Comparison of ENCODE assay signal across 16 cellular contexts in the genomic region with DNA sequence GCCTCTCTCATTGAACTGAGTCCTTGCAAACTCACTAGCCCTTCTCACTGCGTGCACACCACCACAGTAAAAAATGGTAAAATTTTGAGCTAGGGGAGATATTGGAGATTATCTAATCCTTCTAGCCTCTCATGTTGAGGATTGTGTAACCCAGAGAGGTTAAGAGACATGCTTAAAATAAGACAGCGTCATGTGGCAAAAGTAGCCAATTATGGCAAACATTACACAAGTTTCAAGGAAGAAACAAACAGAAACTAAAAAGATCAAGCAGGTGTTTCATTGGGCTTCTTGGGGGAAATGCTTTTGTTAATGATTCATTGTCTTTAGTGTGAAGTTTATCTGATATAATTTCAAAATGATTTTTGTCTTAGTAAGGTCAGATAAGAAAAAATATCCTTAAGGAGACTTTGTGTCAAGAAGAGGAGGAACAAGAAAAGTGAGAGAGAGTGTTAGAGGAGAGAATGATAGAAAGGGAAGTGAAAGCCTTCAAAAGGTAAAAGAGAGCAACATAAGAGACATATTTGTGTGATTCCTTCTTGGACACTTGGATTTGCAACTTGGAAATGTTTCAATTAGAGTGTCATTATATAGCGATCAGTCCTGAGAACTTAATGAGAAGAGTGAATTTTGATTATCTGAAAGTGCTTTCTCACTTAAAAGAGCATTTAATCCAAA.
"Had no signal": no experiment of that assay in that cellular context is flagged by ENCODE, and none has a peak within 500 bp of the region (broad histone marks: within the 10 kb centered on the region; RNA-seq: fewer than 3 reads in every experiment).

No MANE protein-coding gene starts in this region.

- H3K27ac ChIP-seq: epithelial cell of prostate, neural progenitor cell, ovary, thoracic aorta had no signal

- ATAC-seq: activated T-helper 17 cell treated with anti-CD3 and anti-CD28 coated beads, Interleukin-2, amount 50 U/mL, for 72 hours; effector memory CD8-positive, alpha-beta T cell; left colon had no signal

- H3K9me3 ChIP-seq: ovary, thoracic aorta had no signal

- H3K4me2 ChIP-seq: neural progenitor cell had no signal

- H3K9ac ChIP-seq: neural progenitor cell had no signal

- H3K27me3 ChIP-seq: neural progenitor cell, ovary had no signal

- H3K4me1 ChIP-seq: neural progenitor cell had no signal

- H3K36me3 ChIP-seq: neural progenitor cell, ovary, thoracic aorta had no signal

- H3K4me3 ChIP-seq: neural progenitor cell, ovary, thoracic aorta had no signal

- H2AFZ ChIP-seq: neural progenitor cell had no signal

- DNase-seq: activated CD4-positive, alpha-beta T cell treated with anti-CD3 and anti-CD28 coated beads, Interleukin-2, amount 50 U/mL, for 48 hours; activated CD4-positive, CD25-positive, alpha-beta regulatory T cell treated with anti-CD3 and anti-CD28 coated beads, Interleukin-2, amount 50 U/mL, for 72 hours; activated naive CD4-positive, alpha-beta T cell treated with Interleukin-2 at 50 U/mL for 16 hours; aorta; dermis blood vessel endothelial cell; effector memory CD8-positive, alpha-beta T cell; head of caudate nucleus; left colon; midbrain; ovary; stimulated activated CD4-positive, alpha-beta T cell treated with anti-CD3 and anti-CD28 coated beads, Interleukin-2, amount 100 ng/mL, for 24 hours; T-helper 9 cell had no signal
